Comparison of ENCODE assay signal across 1 cellular context in the genomic region with DNA sequence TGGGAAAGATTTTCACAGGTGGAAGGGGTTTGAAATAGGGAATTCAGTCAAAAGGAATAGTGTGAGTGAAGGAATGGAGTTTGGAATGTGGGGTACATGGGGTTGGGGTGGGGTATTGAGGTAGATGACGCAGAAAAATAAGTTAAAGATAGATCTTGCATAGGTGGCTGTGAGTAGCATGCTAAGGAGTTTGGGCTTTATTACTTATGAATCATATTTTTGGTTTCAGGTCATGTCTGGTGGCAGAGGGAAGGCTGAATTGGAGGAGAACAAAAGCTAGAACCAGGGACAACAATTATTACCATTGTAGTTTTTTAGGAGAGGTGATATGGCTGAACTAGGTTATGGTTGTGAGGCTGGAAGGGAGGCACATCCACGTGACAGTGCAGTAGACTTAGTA. TPM values are rescaled to one million over a fixed set of nuclear protein-coding genes. Genes with fewer than 3 reads are reported as not detected.
"Had no signal": no experiment of that assay in that cellular context is flagged by ENCODE, and none has a peak within 500 bp of the region (broad histone marks: within the 10 kb centered on the region; RNA-seq: fewer than 3 reads in every experiment).

No MANE protein-coding gene starts in this region.

RNA-seq across cellular contexts. Expression of gene ARL17B, which starts 34.7 kb away (rescaled TPM):
- total RNA-seq: ascending aorta had no signal
